ENCODE assay signal across 32 cellular contexts in genomic region chr5:142208777-142209312, GRCh38.
"Had no signal": no experiment of that assay in that cellular context is flagged by ENCODE, and none has a peak within 500 bp of the region (broad histone marks: within the 10 kb centered on the region; RNA-seq: fewer than 3 reads in every experiment).

No MANE protein-coding gene starts in this region.

- H3K27me3 ChIP-seq: hepatocyte, left lung, neural progenitor cell, right atrium auricular region, right lobe of liver, stomach, testis, thyroid gland, transverse colon, upper lobe of left lung, vagina had no signal

- DNase-seq: immature natural killer cell; kidney; left colon; left lung; lower lobe of right lung; mammary epithelial cell; mesendoderm; naive B cell; natural killer cell; nephron progenitor cell; occipital lobe; psoas muscle; right lobe of liver; stimulated activated CD4-positive, alpha-beta T cell treated with anti-CD3 and anti-CD28 coated beads, Interleukin-12 subunit alpha, Interleukin-12 subunit beta, amount 100 ng/mL, for 4 hours; stimulated activated CD4-positive, alpha-beta T cell treated with anti-CD3 and anti-CD28 coated beads, Interleukin-15, amount 100 ng/mL, for 24 hours; stimulated activated CD4-positive, alpha-beta T cell treated with anti-CD3 and anti-CD28 coated beads, Interleukin-2, amount 100 ng/mL, for 24 hours; stimulated activated CD4-positive, alpha-beta T cell treated with anti-CD3 and anti-CD28 coated beads, Interleukin-4, amount 100 ng/mL, for 1 hour; stimulated activated naive B cell treated with anti-CD40 and anti-IgM and Interleukin-4, amounts not matched to agents 10 μg/mL and 1 μg/mL and 100 μg/mL, for 72 hours; stimulated activated naive CD8-positive, alpha-beta T cell treated with anti-CD3 and anti-CD28 coated beads, Interleukin-15, Interleukin-2, amounts not matched to agents 100 U/mL and 50 U/mL, for 24 hours; stomach; testis; thyroid gland; transverse colon had no signal

- H3K4me1 ChIP-seq: left lung, lower lobe of right lung, neural progenitor cell, parathyroid adenoma, psoas muscle, right atrium auricular region, right lobe of liver, stomach, testis, thyroid gland, transverse colon, upper lobe of left lung, vagina had no signal

- H3K9me3 Mint-ChIP-seq: immature natural killer cell; mesothelial cell of epicardium; naive B cell; natural killer cell; nephron progenitor cell; neural progenitor cell; stimulated activated naive B cell treated with anti-CD40 and anti-IgM and Interleukin-4, amounts not matched to agents 10 μg/mL and 1 μg/mL and 100 μg/mL, for 72 hours had no signal

- H3K36me3 Mint-ChIP-seq: immature natural killer cell; mesothelial cell of epicardium; naive B cell; natural killer cell; neural progenitor cell; stimulated activated naive B cell treated with anti-CD40 and anti-IgM and Interleukin-4, amounts not matched to agents 10 μg/mL and 1 μg/mL and 100 μg/mL, for 72 hours had no signal

- H3K9ac ChIP-seq: neural progenitor cell, parathyroid adenoma had no signal

- H3K27ac Mint-ChIP-seq: immature natural killer cell; mesothelial cell of epicardium; naive B cell; natural killer cell; nephron progenitor cell; neural progenitor cell; stimulated activated naive B cell treated with anti-CD40 and anti-IgM and Interleukin-4, amounts not matched to agents 10 μg/mL and 1 μg/mL and 100 μg/mL, for 72 hours had no signal

- H3K36me3 ChIP-seq: left lung, lower lobe of right lung, neural progenitor cell, neutrophil, right atrium auricular region, right lobe of liver, stomach, thyroid gland, transverse colon, upper lobe of left lung, vagina had no signal

- H2AFZ ChIP-seq: hepatocyte, neural progenitor cell, parathyroid adenoma had no signal

- H3K79me2 ChIP-seq: hepatocyte, parathyroid adenoma had no signal

- H3K27ac ChIP-seq: hepatocyte, left lung, lower lobe of right lung, neural progenitor cell, neutrophil, parathyroid adenoma, psoas muscle, right atrium auricular region, right lobe of liver, skin epidermis, stomach, testis, thyroid gland, transverse colon, upper lobe of left lung, vagina had no signal

- H3K4me3 ChIP-seq: hepatocyte, left lung, lower lobe of right lung, neural progenitor cell, psoas muscle, right atrium auricular region, right lobe of liver, skin epidermis, stomach, testis, thyroid gland, transverse colon, upper lobe of left lung, vagina had no signal

- H3K4me2 ChIP-seq: hepatocyte, neural progenitor cell had no signal

- ATAC-seq: left colon; left lung; lower lobe of right lung; natural killer cell; psoas muscle; right lobe of liver; stimulated activated naive B cell treated with anti-CD40 and anti-IgM and Interleukin-4, amounts not matched to agents 10 μg/mL and 1 μg/mL and 100 μg/mL, for 72 hours; stimulated activated naive CD8-positive, alpha-beta T cell treated with anti-CD3 and anti-CD28 coated beads, Interleukin-15, Interleukin-2, amounts not matched to agents 100 U/mL and 50 U/mL, for 24 hours had no signal

- H3K4me1 Mint-ChIP-seq: immature natural killer cell; mesothelial cell of epicardium; naive B cell; natural killer cell; stimulated activated naive B cell treated with anti-CD40 and anti-IgM and Interleukin-4, amounts not matched to agents 10 μg/mL and 1 μg/mL and 100 μg/mL, for 72 hours had no signal

- H3K4me3 Mint-ChIP-seq: immature natural killer cell; mesothelial cell of epicardium; naive B cell; natural killer cell; nephron progenitor cell; neural progenitor cell; stimulated activated naive B cell treated with anti-CD40 and anti-IgM and Interleukin-4, amounts not matched to agents 10 μg/mL and 1 μg/mL and 100 μg/mL, for 72 hours had no signal

- H3K9me3 ChIP-seq: left lung, lower lobe of right lung, neutrophil, psoas muscle, right atrium auricular region, right lobe of liver, stomach, testis, thyroid gland, transverse colon, upper lobe of left lung, vagina had no signal
